8 cellular contexts compared by ENCODE assay signal in the genomic region with DNA sequence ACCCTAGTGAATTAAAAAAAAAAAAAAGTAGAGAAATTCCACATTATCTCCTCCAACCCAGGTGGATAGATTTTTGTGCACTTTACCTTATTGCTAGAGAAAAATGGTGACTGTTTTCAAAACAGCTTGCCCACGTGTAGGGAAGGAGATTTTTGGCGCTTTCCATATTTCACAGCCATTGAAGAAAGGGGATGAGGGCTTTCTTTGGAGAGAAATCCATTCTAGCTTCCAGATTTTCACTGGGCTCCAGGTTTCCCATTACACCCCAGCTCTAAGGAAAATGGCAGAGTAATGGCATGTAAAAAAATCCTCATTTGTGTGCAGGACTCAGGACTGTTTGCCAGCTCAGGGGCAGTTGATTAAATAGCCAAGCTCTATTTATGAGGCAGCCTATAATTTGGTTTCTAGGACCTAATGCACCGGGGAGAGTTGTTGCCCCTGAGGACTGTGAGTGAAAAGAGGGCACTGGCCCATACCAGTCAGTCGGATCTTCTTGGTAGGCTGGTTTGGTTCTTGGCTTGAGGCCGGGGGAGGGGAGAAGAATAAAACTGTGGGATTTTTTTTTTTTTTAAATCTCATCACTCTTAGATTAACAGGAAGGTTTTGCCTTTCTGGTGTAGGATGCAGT. TPM values are rescaled to one million over a fixed set of nuclear protein-coding genes. Genes with fewer than 3 reads are reported as not detected.
DNase-seq lines count a peak whose midpoint lies in the region; ATAC-seq and TF ChIP-seq lines count a peak whose summit lies in the region.

No MANE protein-coding gene starts in this region.

- H3K27ac ChIP-seq in SK-N-SH (ENCODE audit: low read depth in 2 of 2, low read length in 1 of 2) (peak overlapping the region; percentile 95 to 99), iPS-20b (ENCODE audit: low read length) (no peak overlapping the region), suprapubic skin (peak overlapping the region; percentile 99)

- H2AFZ ChIP-seq in SK-N-SH (ENCODE audit: low read depth), result peak overlapping the region; percentile 7; the same call in 1 of the 2 replicates

- H3K36me3 ChIP-seq in SK-N-SH (replicated peaks in 1 of 2; ENCODE audit: control insufficient read depth in 1 of 2, insufficient read depth in 2 of 2, low read length in 1 of 2), result no peaks in the 10 kb centered on the region
- H3K36me3 ChIP-seq in iPS-20b (ENCODE audit: insufficient read depth, low read depth, low read length), result no peaks in the 10 kb centered on the region
- no peaks in the 10 kb centered on the region for H3K36me3 ChIP-seq in suprapubic skin

- no peak for DNase-seq in SK-N-SH
- DNase-seq in activated CD8-positive, alpha-beta T cell treated with anti-CD3 and anti-CD28 coated beads, Interleukin-2, amount 10 ng/mL, durations not matched to agents 7 days and 5 days, result peak; percentile 24
- no peak for DNase-seq in suprapubic skin (ENCODE audit: low spot score in 2 of 2)
- DNase-seq in UCSD-AML1 (lab: John Stamatoyannopoulos, UW; ENCODE audit: unreplicated experiment), result no peak
- no peak for DNase-seq in GM03348 (ENCODE audit: low spot score)

- H3K27me3 Mint-ChIP-seq in activated CD8-positive, alpha-beta T cell treated with anti-CD3 and anti-CD28 coated beads, Interleukin-2, amount 10 ng/mL, durations not matched to agents 7 days and 5 days (ENCODE audit: low read depth), result no peaks in the 10 kb centered on the region

- no peaks in the 10 kb centered on the region for H3K9me2 ChIP-seq in SK-N-SH

- H3K4me1 ChIP-seq in SK-N-SH (ENCODE audit: control insufficient read depth in 1 of 2, insufficient read depth in 2 of 2, low read depth in 1 of 2, low read length in 1 of 2) (peaks cover 21 to 27% of the 10 kb centered on the region in 2 experiments), iPS-20b (ENCODE audit: insufficient read depth, low read length) (peaks cover 23% of the 10 kb centered on the region; the same call in 1 of the 2 replicates), suprapubic skin (peaks cover 37% of the 10 kb centered on the region)

- peaks cover 42% of the 10 kb centered on the region for H3K79me2 ChIP-seq in SK-N-SH (ENCODE audit: insufficient read depth)

- H3F3A ChIP-seq in SK-N-SH (replicated peaks; ENCODE audit: insufficient read depth), result peaks cover 29% of the 10 kb centered on the region

- TF ChIP-seq EP300 in SK-N-SH (IDR thresholded peaks at IDR 0.05; ENCODE audit: borderline replicate concordance in 1 of 2, low read depth in 1 of 2, low read length in 1 of 2) (no peak), suprapubic skin (IDR thresholded peaks at IDR 0.05) (no peak)

- H3K9me3 Mint-ChIP-seq in activated CD8-positive, alpha-beta T cell treated with anti-CD3 and anti-CD28 coated beads, Interleukin-2, amount 10 ng/mL, durations not matched to agents 7 days and 5 days (ENCODE audit: insufficient read depth), result no peaks in the 10 kb centered on the region

- POLR2A ChIA-PET in SK-N-SH (lab: Yijun Ruan, JAX), result interaction anchor here (0.6 to 2.9 kb wide), 5 partner anchors 30 to 106 kb away, joined by 3 to 44 read pairs (median 4); a partner anchor contains a TSS
- POLR2A ChIA-PET in activated CD8-positive, alpha-beta T cell treated with anti-CD3 and anti-CD28 coated beads, Interleukin-2, amount 10 ng/mL, durations not matched to agents 7 days and 5 days (lab: Charles Lee), result interaction anchor here (0.6 to 15.2 kb wide), 14 partner anchors 9 to 222 kb away, joined by 3 to 325 read pairs (median 5); a partner anchor contains a TSS

- peaks cover 34% of the 10 kb centered on the region for H3K4me1 Mint-ChIP-seq in activated CD8-positive, alpha-beta T cell treated with anti-CD3 and anti-CD28 coated beads, Interleukin-2, amount 10 ng/mL, durations not matched to agents 7 days and 5 days (ENCODE audit: low read depth)

- H3K9ac ChIP-seq in SK-N-SH, result peak overlapping the region; percentile 84
- H3K9ac ChIP-seq in iPS-20b (ENCODE audit: low read depth, low read length), result peak overlapping the region; percentile 87; the same call in 1 of the 2 replicates

- 69% methylated on average over 5 of the region's 5 CpGs for WGBS in SK-N-SH (ENCODE audit: low lambda C conversion rate)
- WGBS in suprapubic skin, result 16% methylated on average over 5 of the region's 5 CpGs

- ATAC-seq in SK-N-SH treated with all-trans-retinoic acid at 6 μM for 48 hours, result no peak
- no peak for ATAC-seq in activated CD8-positive, alpha-beta T cell treated with anti-CD3 and anti-CD28 coated beads, Interleukin-2, amount 10 ng/mL, durations not matched to agents 7 days and 5 days
- ATAC-seq in GM19351 (IDR thresholded peaks at IDR 0.05; ENCODE audit: unreplicated experiment), result no peak

- CTCF ChIA-PET in SK-N-SH (lab: Yijun Ruan, JAX), result interaction anchor here (0.6 to 5.3 kb wide), 12 partner anchors 8 to 745 kb away, joined by 3 to 51 read pairs (median 3); a partner anchor contains a TSS
- CTCF ChIA-PET in activated CD8-positive, alpha-beta T cell treated with anti-CD3 and anti-CD28 coated beads, Interleukin-2, amount 10 ng/mL, durations not matched to agents 7 days and 5 days (lab: Charles Lee), result interaction anchor here (0.8 to 7.8 kb wide), 16 partner anchors 10 to 193 kb away, joined by 3 to 125 read pairs (median 11); a partner anchor contains a TSS

- H3K27me3 ChIP-seq in SK-N-SH (ENCODE audit: insufficient read depth) (no peaks in the 10 kb centered on the region), iPS-20b (ENCODE audit: insufficient read depth, low read length) (peaks cover 13% of the 10 kb centered on the region; the same call in 1 of the 2 replicates), suprapubic skin (no peaks in the 10 kb centered on the region)

- no peaks in the 10 kb centered on the region for H3K9me3 ChIP-seq in SK-N-SH
- H3K9me3 ChIP-seq in iPS-20b (ENCODE audit: insufficient read depth, low read depth, low read length), result no peaks in the 10 kb centered on the region
- H3K9me3 ChIP-seq in suprapubic skin, result no peaks in the 10 kb centered on the region

- H3K4me3 Mint-ChIP-seq in activated CD8-positive, alpha-beta T cell treated with anti-CD3 and anti-CD28 coated beads, Interleukin-2, amount 10 ng/mL, durations not matched to agents 7 days and 5 days, result peak overlapping the region; percentile 88

- peak overlapping the region; percentile 97 for H3K27ac Mint-ChIP-seq in activated CD8-positive, alpha-beta T cell treated with anti-CD3 and anti-CD28 coated beads, Interleukin-2, amount 10 ng/mL, durations not matched to agents 7 days and 5 days

- TF ChIP-seq RAD21 in SK-N-SH (IDR thresholded peaks at IDR 0.05; ENCODE audit: low read length), result no peak

- H4K20me1 ChIP-seq in SK-N-SH (ENCODE audit: insufficient read depth), result peaks cover 13% of the 10 kb centered on the region

- peak overlapping the region; percentile 91 for H3K4me2 ChIP-seq in SK-N-SH

- no peak for TF ChIP-seq POLR2A in suprapubic skin (IDR thresholded peaks at IDR 0.05)

- TF ChIP-seq CTCF in SK-N-SH (IDR thresholded peaks at IDR 0.05) (no peak), suprapubic skin (IDR thresholded peaks at IDR 0.05) (no peak)

- no peaks in the 10 kb centered on the region for H3K36me3 Mint-ChIP-seq in activated CD8-positive, alpha-beta T cell treated with anti-CD3 and anti-CD28 coated beads, Interleukin-2, amount 10 ng/mL, durations not matched to agents 7 days and 5 days (ENCODE audit: low read depth)

- H3K4me3 ChIP-seq in SK-N-SH (ENCODE audit: low read depth in 2 of 2, low read length in 1 of 2) (peak overlapping the region; percentile 70 to 71), iPS-20b (ENCODE audit: low read length) (peak overlapping the region; percentile 82), suprapubic skin (peak overlapping the region; percentile 94)

TF ChIP-seq in SK-N-SH, 30 proteins besides CTCF, POLR2A, EP300 and RAD21 (continues in another document):
- TF ChIP-seq, protein P1, sequence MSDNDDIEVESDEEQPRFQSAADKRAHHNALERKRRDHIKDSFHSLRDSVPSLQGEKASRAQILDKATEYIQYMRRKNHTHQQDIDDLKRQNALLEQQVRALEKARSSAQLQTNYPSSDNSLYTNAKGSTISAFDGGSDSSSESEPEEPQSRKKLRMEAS (IDR thresholded peaks at IDR 0.05; ENCODE audit: low read depth), result no peak
- TF ChIP-seq, protein P2, sequence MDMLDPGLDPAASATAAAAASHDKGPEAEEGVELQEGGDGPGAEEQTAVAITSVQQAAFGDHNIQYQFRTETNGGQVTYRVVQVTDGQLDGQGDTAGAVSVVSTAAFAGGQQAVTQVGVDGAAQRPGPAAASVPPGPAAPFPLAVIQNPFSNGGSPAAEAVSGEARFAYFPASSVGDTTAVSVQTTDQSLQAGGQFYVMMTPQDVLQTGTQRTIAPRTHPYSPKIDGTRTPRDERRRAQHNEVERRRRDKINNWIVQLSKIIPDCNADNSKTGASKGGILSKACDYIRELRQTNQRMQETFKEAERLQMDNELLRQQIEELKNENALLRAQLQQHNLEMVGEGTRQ (IDR thresholded peaks at IDR 0.05; ENCODE audit: borderline replicate concordance, low read depth, low read length), result no peak
- TF ChIP-seq GATA2 (CRISPR knock-in tag; IDR thresholded peaks at IDR 0.05) (no peak), SMC3 (IDR thresholded peaks at IDR 0.05; ENCODE audit: low read depth, low read length) (no peak), RXRA (IDR thresholded peaks at IDR 0.05; ENCODE audit: borderline replicate concordance, low read depth) (no peak)

TF ChIP-seq in SK-N-SH treated with all-trans-retinoic acid at 6 μM for 48 hours, 23 proteins besides CTCF, POLR2A, EP300 and RAD21 (continues in another document):
- TF ChIP-seq, protein P3, sequence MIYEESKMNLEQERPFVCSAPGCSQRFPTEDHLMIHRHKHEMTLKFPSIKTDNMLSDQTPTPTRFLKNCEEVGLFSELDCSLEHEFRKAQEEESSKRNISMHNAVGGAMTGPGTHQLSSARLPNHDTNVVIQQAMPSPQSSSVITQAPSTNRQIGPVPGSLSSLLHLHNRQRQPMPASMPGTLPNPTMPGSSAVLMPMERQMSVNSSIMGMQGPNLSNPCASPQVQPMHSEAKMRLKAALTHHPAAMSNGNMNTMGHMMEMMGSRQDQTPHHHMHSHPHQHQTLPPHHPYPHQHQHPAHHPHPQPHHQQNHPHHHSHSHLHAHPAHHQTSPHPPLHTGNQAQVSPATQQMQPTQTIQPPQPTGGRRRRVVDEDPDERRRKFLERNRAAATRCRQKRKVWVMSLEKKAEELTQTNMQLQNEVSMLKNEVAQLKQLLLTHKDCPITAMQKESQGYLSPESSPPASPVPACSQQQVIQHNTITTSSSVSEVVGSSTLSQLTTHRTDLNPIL (CRISPR knock-in tag; IDR thresholded peaks at IDR 0.05; ENCODE audit: low read depth), result no peak
- no peak for TF ChIP-seq SNAI2 (CRISPR knock-in tag; IDR thresholded peaks at IDR 0.05)
- TF ChIP-seq BACH2 (CRISPR knock-in tag; IDR thresholded peaks at IDR 0.05; ENCODE audit: borderline replicate concordance), result no peak
- no peak for TF ChIP-seq ZNF8 (CRISPR knock-in tag; IDR thresholded peaks at IDR 0.05)

RNA-seq across cellular contexts. Expression of a gene that starts 2.1 kb away (rescaled TPM):
- 14.2 and 26.5 TPM in 2 replicates for polyA plus RNA-seq in SK-N-SH (2012; rRNA removed)
- 15.6 and 20.3 TPM in 2 replicates for polyA plus RNA-seq in SK-N-SH (2012; cell fraction: cytosol; rRNA removed)
- polyA plus RNA-seq in SK-N-SH (2012; cell fraction: nucleus; rRNA removed), result 58.2 and 65.9 TPM in 2 replicates
- total RNA-seq in activated CD8-positive, alpha-beta T cell treated with anti-CD3 and anti-CD28 coated beads, Interleukin-2, amount 10 ng/mL, durations not matched to agents 7 days and 5 days, result 100 to 1,000 TPM; 122 to 123 TPM
- total RNA-seq in suprapubic skin, result 10 to 100 TPM; 77.2 to 90.0 (median 83.5) TPM
